In genomic region chr14:58639842-58640484, GRCh38 we compare ENCODE assay signal across 8 cellular contexts. TPM values are rescaled to one million over a fixed set of nuclear protein-coding genes. Genes with fewer than 3 reads are reported as not detected.
DNase-seq lines count a peak whose midpoint lies in the region; ATAC-seq and TF ChIP-seq lines count a peak whose summit lies in the region.

No MANE protein-coding gene starts in this region.

- no peaks in the 10 kb centered on the region for H3K27me3 ChIP-seq in right cardiac atrium (ENCODE audit: control insufficient read depth, insufficient read depth)

- peak; percentile 58 to 72 for ATAC-seq in right cardiac atrium

- H3K4me1 ChIP-seq in right cardiac atrium (ENCODE audit: control insufficient read depth, insufficient read depth, low read length): peaks cover 2% of the 10 kb centered on the region

- intact Hi-C loops in right cardiac atrium (cut with DNase I): loop anchor here (5.0 to 10.0 kb wide), 4 partner anchors 135 to 385 kb away; no protein-coding TSS in a partner anchor

- 11% methylated on average over 5 of the region's 5 CpGs for WGBS in right cardiac atrium

- DNase-seq in AG20443 (ENCODE audit: low spot score): peak; percentile 75
- peak; percentile 59 for DNase-seq in NCI-H2107 (lab: John Stamatoyannopoulos, UW)
- DNase-seq in amygdala (lab: John Stamatoyannopoulos, UW): peak in 38 of 56 donors; percentile 2 to 79 (median 30)
- DNase-seq in right cardiac atrium: peak; percentile 26 to 61 (median 36)
- DNase-seq in putamen (ENCODE audit: low spot score): peak; percentile 72
- no peak for DNase-seq in NK-92 treated with Interleukin-12 subunit alpha and Interleukin-12 subunit beta, amount 100 ng/mL, for 24 hours (lab: John Stamatoyannopoulos, UW)
- no peak for DNase-seq in KG1 (lab: John Stamatoyannopoulos, UW)

- no peak overlapping the region for H3K27ac ChIP-seq in right cardiac atrium (ENCODE audit: low read length)

- peak; percentile 34 for TF ChIP-seq CTCF in GM12873 (IDR thresholded peaks at IDR 0.05; ENCODE audit: insufficient read depth, low read depth, low read length, missing control alignments)

- H3K4me3 ChIP-seq in right cardiac atrium (ENCODE audit: low read length): peak overlapping the region; percentile 67

- H3K9me3 ChIP-seq in right cardiac atrium (ENCODE audit: control insufficient read depth, low read length): no peaks in the 10 kb centered on the region

RNA-seq across cellular contexts. Expression of gene DACT1, which starts 2.2 kb away (rescaled TPM):
- 10 to 100 TPM in 1 of 4 donors, 1 to 10 TPM in 3; 8.0 to 10.3 (median 9.8) TPM for total RNA-seq in right cardiac atrium
- polyA plus RNA-seq in right cardiac atrium: 4.8 TPM

Comparison
In these comparisons a context has a peak if more than half of its experiments do, and no peak if none do; other contexts are left out.
1. DNase-seq: peak in AG20443 (single experiment), NCI-H2107 (single experiment), amygdala (38 of 56), right cardiac atrium (3 of 3) and putamen (single experiment); none in NK-92 treated with Interleukin-12 subunit alpha and Interleukin-12 subunit beta, amount 100 ng/mL, for 24 hours (single experiment) and KG1 (single experiment).